ENCODE assay signal across 7 cellular contexts in the genomic region with DNA sequence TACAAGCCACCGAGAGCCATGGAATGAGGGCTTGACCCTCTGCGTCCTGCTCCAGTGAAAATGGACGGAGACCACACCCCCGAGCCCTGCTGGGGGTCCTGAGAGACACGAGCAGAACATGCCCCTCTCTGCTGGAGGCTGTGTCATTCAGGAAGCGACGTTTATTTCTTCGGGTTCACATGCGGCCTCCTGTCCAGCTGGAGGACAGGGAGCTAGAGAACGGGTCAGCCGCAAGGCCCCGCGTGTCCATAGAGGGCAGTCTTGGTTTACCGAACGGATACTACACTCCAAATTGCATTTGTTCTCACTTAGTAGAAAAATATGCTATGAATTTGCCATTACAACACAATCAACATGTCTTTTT. TPM values are rescaled to one million over a fixed set of nuclear protein-coding genes. Genes with fewer than 3 reads are reported as not detected.
DNase-seq lines count a peak whose midpoint lies in the region; ATAC-seq and TF ChIP-seq lines count a peak whose summit lies in the region.

No MANE protein-coding gene starts in this region.

- ATAC-seq in naive thymus-derived CD4-positive, alpha-beta T cell, result no peak
- ATAC-seq in HG02623 (IDR thresholded peaks at IDR 0.05; ENCODE audit: unreplicated experiment), result no peak

- CTCF ChIA-PET in activated CD4-positive, alpha-beta T cell treated with anti-CD3 and anti-CD28 coated beads, Interleukin-2, amount 10 ng/mL, durations not matched to agents 7 days and 5 days (lab: Charles Lee), result interaction anchor here (0.7 to 1.7 kb wide), 2 partner anchors 39 to 64 kb away, joined by 3 to 7 read pairs; no protein-coding TSS in a partner anchor
- CTCF ChIA-PET in naive thymus-derived CD4-positive, alpha-beta T cell (lab: Charles Lee), result interaction anchor here (0.8 kb wide), 1 partner anchor 59 kb away, joined by 4 read pairs; no protein-coding TSS in a partner anchor

- peaks cover 8% of the 10 kb centered on the region for H3K27me3 Mint-ChIP-seq in activated CD4-positive, alpha-beta T cell treated with anti-CD3 and anti-CD28 coated beads, Interleukin-2, amount 10 ng/mL, durations not matched to agents 7 days and 5 days
- H3K27me3 Mint-ChIP-seq in naive thymus-derived CD4-positive, alpha-beta T cell, result peaks cover 6 to 25% (median 12%) of the 10 kb centered on the region in 5 donors

- intact Hi-C loops in naive thymus-derived CD4-positive, alpha-beta T cell (cut with micrococcal nuclease), result loop anchor here (1.0 kb wide), 3 partner anchors 36 to 254 kb away; a partner anchor contains a TSS

- no peaks in the 10 kb centered on the region for H3K27me3 ChIP-seq in naive thymus-derived CD4-positive, alpha-beta T cell (ENCODE audit: control insufficient read depth in 2 of 2, insufficient read depth in 2 of 2, low read length in 2 of 2)

- no peaks in the 10 kb centered on the region for H3K36me3 Mint-ChIP-seq in activated CD4-positive, alpha-beta T cell treated with anti-CD3 and anti-CD28 coated beads, Interleukin-2, amount 10 ng/mL, durations not matched to agents 7 days and 5 days (ENCODE audit: low read depth)
- peaks cover 0 to 3% (median 0%) of the 10 kb centered on the region in 5 donors for H3K36me3 Mint-ChIP-seq in naive thymus-derived CD4-positive, alpha-beta T cell

- peaks cover 0 to 3% (median 0%) of the 10 kb centered on the region in 3 experiments for H3K9me3 ChIP-seq in naive thymus-derived CD4-positive, alpha-beta T cell (ENCODE audit: control insufficient read depth in 2 of 3, low read length in 3 of 3)

- H3K27ac Mint-ChIP-seq in activated CD4-positive, alpha-beta T cell treated with anti-CD3 and anti-CD28 coated beads, Interleukin-2, amount 10 ng/mL, durations not matched to agents 7 days and 5 days, result no peak overlapping the region
- H3K27ac Mint-ChIP-seq in naive thymus-derived CD4-positive, alpha-beta T cell, result no peak overlapping the region

- POLR2A ChIA-PET in activated CD4-positive, alpha-beta T cell treated with anti-CD3 and anti-CD28 coated beads, Interleukin-2, amount 10 ng/mL, durations not matched to agents 7 days and 5 days (lab: Charles Lee), result no interaction called here
- POLR2A ChIA-PET in naive thymus-derived CD4-positive, alpha-beta T cell (lab: Charles Lee), result interaction anchor here (1.5 kb wide), 1 partner anchor 37 kb away, joined by 4 read pairs; a partner anchor contains a TSS

- peaks cover 1% of the 10 kb centered on the region for H3K9me3 Mint-ChIP-seq in activated CD4-positive, alpha-beta T cell treated with anti-CD3 and anti-CD28 coated beads, Interleukin-2, amount 10 ng/mL, durations not matched to agents 7 days and 5 days
- H3K9me3 Mint-ChIP-seq in naive thymus-derived CD4-positive, alpha-beta T cell, result peaks cover 0 to 5% (median 2%) of the 10 kb centered on the region in 11 donors

- TF ChIP-seq CTCF in epithelial cell of proximal tubule (conservative IDR thresholded peaks at IDR 0.05; ENCODE audit: low read depth, low read length), result peak; percentile 77

- in situ Hi-C loops in G401 (cut with HindIII; ENCODE audit: low sequenced_read_pairs), result no loop called here

- no peak overlapping the region for H3K4me3 Mint-ChIP-seq in activated CD4-positive, alpha-beta T cell treated with anti-CD3 and anti-CD28 coated beads, Interleukin-2, amount 10 ng/mL, durations not matched to agents 7 days and 5 days
- H3K4me3 Mint-ChIP-seq in naive thymus-derived CD4-positive, alpha-beta T cell, result no peak overlapping the region

- H3K4me3 ChIP-seq in epithelial cell of proximal tubule (ENCODE audit: low read depth, low read length), result no peak overlapping the region
- no peak overlapping the region for H3K4me3 ChIP-seq in naive thymus-derived CD4-positive, alpha-beta T cell (ENCODE audit: low read length)

- no peaks in the 10 kb centered on the region for H3K4me1 ChIP-seq in naive thymus-derived CD4-positive, alpha-beta T cell (ENCODE audit: control insufficient read depth in 2 of 2, insufficient read depth in 2 of 2, low read length in 2 of 2)

- H3K36me3 ChIP-seq in naive thymus-derived CD4-positive, alpha-beta T cell (ENCODE audit: control insufficient read depth in 2 of 3, insufficient read depth in 3 of 3, low read length in 3 of 3), result no peaks in the 10 kb centered on the region

- DNase-seq in G401 (ENCODE audit: low spot score), result peak; percentile 9
- DNase-seq in HT-29 (ENCODE audit: low spot score), result peak; percentile 73
- peak; percentile 49 for DNase-seq in activated CD4-positive, alpha-beta T cell treated with anti-CD3 and anti-CD28 coated beads, Interleukin-2, amount 10 ng/mL, durations not matched to agents 7 days and 5 days
- no peak for DNase-seq in epithelial cell of proximal tubule (ENCODE audit: low read depth)
- peak in 6 of 9 donors; percentile 4 to 39 (median 22) for DNase-seq in naive thymus-derived CD4-positive, alpha-beta T cell
- no peak for DNase-seq in middle frontal gyrus (ENCODE audit: extremely low spot score, low spot score)

- H3K4me1 Mint-ChIP-seq in activated CD4-positive, alpha-beta T cell treated with anti-CD3 and anti-CD28 coated beads, Interleukin-2, amount 10 ng/mL, durations not matched to agents 7 days and 5 days, result peaks cover 5% of the 10 kb centered on the region
- H3K4me1 Mint-ChIP-seq in naive thymus-derived CD4-positive, alpha-beta T cell, result peaks cover 0 to 4% (median 0%) of the 10 kb centered on the region in 7 donors

- no peak overlapping the region for H3K27ac ChIP-seq in naive thymus-derived CD4-positive, alpha-beta T cell (ENCODE audit: low read depth, low read length)

RNA-seq across cellular contexts. Expression of a gene that starts 36.1 kb away (rescaled TPM):
- 39.4 and 85.0 TPM in 2 replicates for total RNA-seq in G401 (2014; rRNA removed; shearing (Covaris generic))
- total RNA-seq in HT-29 (2014; rRNA removed; shearing (Covaris generic)), result 140 and 145 TPM in 2 replicates
- 10 to 100 TPM; 41.5 to 46.9 TPM for total RNA-seq in activated CD4-positive, alpha-beta T cell treated with anti-CD3 and anti-CD28 coated beads, Interleukin-2, amount 10 ng/mL, durations not matched to agents 7 days and 5 days
- total RNA-seq in epithelial cell of proximal tubule, result 57.9 and 75.9 TPM in 2 replicates
- total RNA-seq in naive thymus-derived CD4-positive, alpha-beta T cell, result 10 to 100 TPM; 14.1 to 52.6 (median 26.8) TPM
- 10 to 100 TPM; 69.4 to 77.5 TPM for polyA plus RNA-seq in naive thymus-derived CD4-positive, alpha-beta T cell

RNA-seq across cellular contexts. Expression of a gene that starts 37.7 kb away (rescaled TPM):
- total RNA-seq in G401 (2014; rRNA removed; shearing (Covaris generic)), result 94.3 and 107 TPM in 2 replicates
- 110 and 146 TPM in 2 replicates for total RNA-seq in HT-29 (2014; rRNA removed; shearing (Covaris generic))
- 10 to 100 TPM; 20.8 to 31.7 TPM for total RNA-seq in activated CD4-positive, alpha-beta T cell treated with anti-CD3 and anti-CD28 coated beads, Interleukin-2, amount 10 ng/mL, durations not matched to agents 7 days and 5 days
- 146 and 181 TPM in 2 replicates for total RNA-seq in epithelial cell of proximal tubule
- total RNA-seq in naive thymus-derived CD4-positive, alpha-beta T cell, result 10 to 100 TPM; 14.2 to 28.8 (median 15.4) TPM
- 10 to 100 TPM; 55.3 to 61.7 TPM for polyA plus RNA-seq in naive thymus-derived CD4-positive, alpha-beta T cell

Comparison
In these comparisons a context has a peak if more than half of its experiments do, and no peak if none do; other contexts are left out.
1. DNase-seq: peak in G401 (single experiment), HT-29 (single experiment), activated CD4-positive, alpha-beta T cell treated with anti-CD3 and anti-CD28 coated beads, Interleukin-2, amount 10 ng/mL, durations not matched to agents 7 days and 5 days (single experiment) and naive thymus-derived CD4-positive, alpha-beta T cell (6 of 9); none in epithelial cell of proximal tubule (single experiment) and middle frontal gyrus (single experiment).